ENCODE assay signal across 9 cellular contexts in the genomic region with DNA sequence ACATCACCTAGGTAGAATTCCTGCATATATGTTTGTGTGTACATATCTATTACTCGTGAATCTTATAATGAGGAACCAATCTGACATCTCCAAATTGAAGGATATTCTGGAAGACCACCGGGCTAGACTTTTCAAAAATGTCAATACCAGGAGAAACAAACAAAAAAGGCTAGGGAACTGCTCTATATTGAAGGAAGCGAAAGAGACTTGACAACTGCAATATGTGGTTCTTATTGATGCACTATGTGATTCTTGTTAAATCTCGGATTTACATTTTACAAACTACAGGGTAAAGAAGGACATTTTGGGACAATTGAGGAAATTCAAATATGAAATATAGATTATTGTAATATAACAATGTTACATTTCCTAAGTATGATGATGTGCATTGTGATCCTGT.
A peak's percentile ranks its signal among the peaks of the same experiment; 100 is the strongest.
DNase-seq lines count a peak whose midpoint lies in the region; ATAC-seq and TF ChIP-seq lines count a peak whose summit lies in the region.
"Had no signal": no experiment of that assay in that cellular context is flagged by ENCODE, and none has a peak within 500 bp of the region (broad histone marks: within the 10 kb centered on the region; RNA-seq: fewer than 3 reads in every experiment).

No MANE protein-coding gene starts in this region.

- peaks cover 8 to 23% (median 19%) of the 10 kb centered on the region in 7 donors for H3K4me1 Mint-ChIP-seq in naive thymus-derived CD4-positive, alpha-beta T cell

- no peaks in the 10 kb centered on the region for H3K9me3 ChIP-seq in right atrium auricular region
- no peaks in the 10 kb centered on the region for H3K9me3 ChIP-seq in breast epithelium
- no peaks in the 10 kb centered on the region for H3K9me3 ChIP-seq in naive thymus-derived CD4-positive, alpha-beta T cell (ENCODE audit: control insufficient read depth in 2 of 3, low read length in 3 of 3)
- H3K9me3 ChIP-seq in uterus: no peaks in the 10 kb centered on the region

- no peaks in the 10 kb centered on the region for H3K27me3 ChIP-seq in right atrium auricular region
- H3K27me3 ChIP-seq in breast epithelium: no peaks in the 10 kb centered on the region
- H3K27me3 ChIP-seq in naive thymus-derived CD4-positive, alpha-beta T cell (ENCODE audit: control insufficient read depth in 2 of 2, insufficient read depth in 2 of 2, low read length in 2 of 2): no peaks in the 10 kb centered on the region
- H3K27me3 ChIP-seq in uterus: no peaks in the 10 kb centered on the region

- peaks cover 0 to 23% of the 10 kb centered on the region in 2 donors for H3K4me1 ChIP-seq in right atrium auricular region
- H3K4me1 ChIP-seq in breast epithelium: no peaks in the 10 kb centered on the region
- peaks cover 0 to 7% of the 10 kb centered on the region in 2 donors for H3K4me1 ChIP-seq in naive thymus-derived CD4-positive, alpha-beta T cell (ENCODE audit: control insufficient read depth in 2 of 2, insufficient read depth in 2 of 2, low read length in 2 of 2)
- no peaks in the 10 kb centered on the region for H3K4me1 ChIP-seq in uterus

- CTCF ChIA-PET in naive thymus-derived CD4-positive, alpha-beta T cell (lab: Charles Lee): no interaction called here

- intact Hi-C loops in left ventricle myocardium superior (cut with micrococcal nuclease) (loop anchor here (10.0 kb wide), 1 partner anchor 185 kb away; no protein-coding TSS in a partner anchor), breast epithelium (cut with DNase I; ENCODE audit: low total_unique reads) (loop anchor here (2.0 kb wide), 1 partner anchor 31 kb away; no protein-coding TSS in a partner anchor), uterus (cut with DNase I; ENCODE audit: low total_unique reads) (loop anchor here (10.0 kb wide), 1 partner anchor 195 kb away; no protein-coding TSS in a partner anchor)
- intact Hi-C loops in naive thymus-derived CD4-positive, alpha-beta T cell (cut with micrococcal nuclease): loop anchor here (1.0 to 10.0 kb wide), 9 partner anchors 191 to 1875 kb away; a partner anchor contains a TSS

- peak overlapping the region; percentile 70 to 78 for H3K4me3 ChIP-seq in right atrium auricular region
- peak overlapping the region; percentile 76 to 89 (median 85) for H3K4me3 ChIP-seq in breast epithelium
- no peak overlapping the region for H3K4me3 ChIP-seq in naive thymus-derived CD4-positive, alpha-beta T cell (ENCODE audit: low read length)
- peak overlapping the region; percentile 62 to 74 for H3K4me3 ChIP-seq in uterus

- peak overlapping the region in 1 of 9 donors; percentile 12 for H3K27ac Mint-ChIP-seq in naive thymus-derived CD4-positive, alpha-beta T cell

- TF ChIP-seq POLR2A in breast epithelium (IDR thresholded peaks at IDR 0.05): no peak
- no peak for TF ChIP-seq POLR2A in uterus (IDR thresholded peaks at IDR 0.05)

- POLR2A ChIA-PET in naive thymus-derived CD4-positive, alpha-beta T cell (lab: Charles Lee): no interaction called here

- DNase-seq in right atrium auricular region (ENCODE audit: low spot score): no peak
- DNase-seq in left ventricle myocardium superior: no peak
- no peak for DNase-seq in breast epithelium (ENCODE audit: low spot score in 2 of 2)
- DNase-seq in naive thymus-derived CD4-positive, alpha-beta T cell: no peak
- no peak for DNase-seq in uterus
- no peak for DNase-seq in iPS-NIHi11 (ENCODE audit: low spot score)
- DNase-seq in NCI-H1436 (lab: John Stamatoyannopoulos, UW): no peak
- DNase-seq: NCI-H2081 treated with DMSO at 0.1 percent for 48 hours had no signal

- H3K27ac ChIP-seq in right atrium auricular region (peak overlapping the region; percentile 79 to 81), breast epithelium (peak overlapping the region; percentile 82 to 88), uterus (peak overlapping the region; percentile 81 to 83)
- H3K27ac ChIP-seq in naive thymus-derived CD4-positive, alpha-beta T cell (ENCODE audit: low read depth, low read length): no peak overlapping the region

- ATAC-seq in left ventricle myocardium superior: no peak
- ATAC-seq in naive thymus-derived CD4-positive, alpha-beta T cell: no peak
- ATAC-seq in HG02840 (IDR thresholded peaks at IDR 0.05; ENCODE audit: low FRiP score, unreplicated experiment): no peak

- no peaks in the 10 kb centered on the region for H3K9me3 Mint-ChIP-seq in naive thymus-derived CD4-positive, alpha-beta T cell

- H3K36me3 Mint-ChIP-seq in naive thymus-derived CD4-positive, alpha-beta T cell: no peaks in the 10 kb centered on the region

- H3K27me3 Mint-ChIP-seq in naive thymus-derived CD4-positive, alpha-beta T cell: peaks cover 0 to 26% (median 9%) of the 10 kb centered on the region in 5 donors

- peak overlapping the region; percentile 86 to 94 (median 89) for H3K4me3 Mint-ChIP-seq in naive thymus-derived CD4-positive, alpha-beta T cell

- no peaks in the 10 kb centered on the region for H3K36me3 ChIP-seq in right atrium auricular region
- no peaks in the 10 kb centered on the region for H3K36me3 ChIP-seq in breast epithelium
- H3K36me3 ChIP-seq in naive thymus-derived CD4-positive, alpha-beta T cell (ENCODE audit: control insufficient read depth in 2 of 3, insufficient read depth in 3 of 3, low read length in 3 of 3): no peaks in the 10 kb centered on the region
- H3K36me3 ChIP-seq in uterus: no peaks in the 10 kb centered on the region

- TF ChIP-seq CTCF in right atrium auricular region (IDR thresholded peaks at IDR 0.05) (no peak), breast epithelium (IDR thresholded peaks at IDR 0.05) (no peak), uterus (IDR thresholded peaks at IDR 0.05) (no peak)
